In genomic region chr1:53048960-53049573, GRCh38 we compare ENCODE assay signal across 22 cellular contexts. TPM values are rescaled to one million over a fixed set of nuclear protein-coding genes. Genes with fewer than 3 reads are reported as not detected.
DNase-seq lines count a peak whose midpoint lies in the region; ATAC-seq and TF ChIP-seq lines count a peak whose summit lies in the region.
"Had no signal": no experiment of that assay in that cellular context is flagged by ENCODE, and none has a peak within 500 bp of the region (broad histone marks: within the 10 kb centered on the region; RNA-seq: fewer than 3 reads in every experiment).

No MANE protein-coding gene starts in this region.

- H3K9me3 ChIP-seq in ascending aorta (no peaks in the 10 kb centered on the region), left ventricle myocardium inferior (replicated peaks) (no peaks in the 10 kb centered on the region)
- no peaks in the 10 kb centered on the region for H3K9me3 ChIP-seq in effector memory CD4-positive, alpha-beta T cell (ENCODE audit: control insufficient read depth, low read length)
- H3K9me3 ChIP-seq: HAP-1, spleen had no signal

- H3K36me3 ChIP-seq in ascending aorta = peaks cover 6 to 26% of the 10 kb centered on the region in 2 donors
- peaks cover 38% of the 10 kb centered on the region for H3K36me3 ChIP-seq in left ventricle myocardium inferior
- H3K36me3 ChIP-seq in effector memory CD4-positive, alpha-beta T cell (ENCODE audit: control insufficient read depth, insufficient read depth, low read length) = peaks cover 27% of the 10 kb centered on the region
- H3K36me3 ChIP-seq: HAP-1 had no signal

- peak overlapping the region; percentile 23 to 63 for H3K27ac ChIP-seq in ascending aorta
- peak overlapping the region; percentile 68 for H3K27ac ChIP-seq in left ventricle myocardium inferior (replicated peaks)
- H3K27ac ChIP-seq in effector memory CD4-positive, alpha-beta T cell (ENCODE audit: insufficient read depth, low read length, poor library complexity, severe bottlenecking) = no peak overlapping the region
- H3K27ac ChIP-seq: parathyroid adenoma, spleen had no signal

- peak; percentile 50 for DNase-seq in NCI-H1694 treated with DMSO at 0.1 percent for 48 hours (lab: John Stamatoyannopoulos, UW)
- no peak for DNase-seq in ascending aorta (ENCODE audit: low spot score in 2 of 2)
- no peak for DNase-seq in left ventricle myocardium inferior
- no peak for DNase-seq in sciatic nerve (ENCODE audit: low spot score)
- DNase-seq in NK-92 treated with Interleukin-12 subunit alpha and Interleukin-12 subunit beta, amount 100 ng/mL, for 24 hours (lab: John Stamatoyannopoulos, UW) = no peak
- no peak for DNase-seq in effector memory CD4-positive, alpha-beta T cell
- no peak for DNase-seq in OCI-M1 (lab: John Stamatoyannopoulos, UW)
- DNase-seq: activated B cell treated with CpG ODN at 0.5 μM for 24 hours; activated CD8-positive, alpha-beta memory T cell treated with anti-CD3 and anti-CD28 coated beads, Interleukin-2, amount 10 ng/mL, durations not matched to agents 7 days and 5 days; activated naive CD4-positive, alpha-beta T cell; AML-193; DMS 273 treated with DMSO at 0.1 percent for 48 hours; effector CD4-positive, alpha-beta T cell; NCI-H187; spleen had no signal

- H3K9me3 Mint-ChIP-seq in activated T-helper 17 cell treated with anti-CD3 and anti-CD28 coated beads, Interleukin-2, amount 50 U/mL, for 72 hours = no peaks in the 10 kb centered on the region
- H3K9me3 Mint-ChIP-seq: activated B cell treated with CpG ODN at 0.5 μM for 24 hours; stimulated activated effector memory CD8-positive, alpha-beta T cell treated with anti-CD3 and anti-CD28 coated beads, Interleukin-12 subunit alpha, Interleukin-12 subunit beta, amount 100 ng/mL, for 72 hours; type B pancreatic cell had no signal

- H3K27me3 ChIP-seq in ascending aorta (no peaks in the 10 kb centered on the region), left ventricle myocardium inferior (ENCODE audit: low read depth) (no peaks in the 10 kb centered on the region)
- H3K27me3 ChIP-seq in effector memory CD4-positive, alpha-beta T cell (replicated peaks; ENCODE audit: control insufficient read depth, insufficient read depth, low read length, poor library complexity, severe bottlenecking) = no peaks in the 10 kb centered on the region
- H3K27me3 ChIP-seq: spleen had no signal

- peak; percentile 51 for ATAC-seq in sciatic nerve
- no peak for ATAC-seq in activated T-helper 17 cell treated with anti-CD3 and anti-CD28 coated beads, Interleukin-2, amount 50 U/mL, for 72 hours (replicated peaks)
- ATAC-seq: activated CD8-positive, alpha-beta memory T cell treated with anti-CD3 and anti-CD28 coated beads, Interleukin-2, amount 10 ng/mL, durations not matched to agents 7 days and 5 days; stimulated activated effector memory CD8-positive, alpha-beta T cell treated with anti-CD3 and anti-CD28 coated beads, Interleukin-12 subunit alpha, Interleukin-12 subunit beta, amount 100 ng/mL, for 72 hours had no signal

- peaks cover 63% of the 10 kb centered on the region for H3K36me3 Mint-ChIP-seq in activated T-helper 17 cell treated with anti-CD3 and anti-CD28 coated beads, Interleukin-2, amount 50 U/mL, for 72 hours (ENCODE audit: low read depth)

- TF ChIP-seq CTCF in ascending aorta (IDR thresholded peaks at IDR 0.05) = no peak
- no peak for TF ChIP-seq CTCF in left ventricle myocardium inferior (IDR thresholded peaks at IDR 0.05; ENCODE audit: borderline replicate concordance)

- no peaks in the 10 kb centered on the region for H3K4me1 Mint-ChIP-seq in activated T-helper 17 cell treated with anti-CD3 and anti-CD28 coated beads, Interleukin-2, amount 50 U/mL, for 72 hours
- H3K4me1 Mint-ChIP-seq: activated B cell treated with CpG ODN at 0.5 μM for 24 hours had no signal

- peaks cover 0 to 9% of the 10 kb centered on the region in 2 donors for H3K4me1 ChIP-seq in ascending aorta
- peaks cover 49% of the 10 kb centered on the region for H3K4me1 ChIP-seq in left ventricle myocardium inferior
- H3K4me1 ChIP-seq in effector memory CD4-positive, alpha-beta T cell (ENCODE audit: control insufficient read depth, insufficient read depth, low read length, poor library complexity, severe bottlenecking) = no peaks in the 10 kb centered on the region

- H3K4me3 ChIP-seq in ascending aorta (no peak overlapping the region), left ventricle myocardium inferior (no peak overlapping the region)
- H3K4me3 ChIP-seq in effector memory CD4-positive, alpha-beta T cell (ENCODE audit: insufficient read depth, low read depth, low read length, poor library complexity, severe bottlenecking) = no peak overlapping the region
- H3K4me3 ChIP-seq: HAP-1, spleen had no signal

- intact Hi-C loops in ascending aorta (cut with DNase I) (no loop called here), left ventricle myocardium inferior (cut with micrococcal nuclease) (no loop called here), sciatic nerve (cut with DNase I) (no loop called here)

- no peaks in the 10 kb centered on the region for H3K27me3 Mint-ChIP-seq in activated T-helper 17 cell treated with anti-CD3 and anti-CD28 coated beads, Interleukin-2, amount 50 U/mL, for 72 hours
- H3K27me3 Mint-ChIP-seq: activated B cell treated with CpG ODN at 0.5 μM for 24 hours; activated CD8-positive, alpha-beta memory T cell treated with anti-CD3 and anti-CD28 coated beads, Interleukin-2, amount 10 ng/mL, durations not matched to agents 7 days and 5 days; type B pancreatic cell had no signal

- H3K4me3 Mint-ChIP-seq in activated T-helper 17 cell treated with anti-CD3 and anti-CD28 coated beads, Interleukin-2, amount 50 U/mL, for 72 hours = no peak overlapping the region
- H3K4me3 Mint-ChIP-seq: activated B cell treated with CpG ODN at 0.5 μM for 24 hours; activated CD8-positive, alpha-beta memory T cell treated with anti-CD3 and anti-CD28 coated beads, Interleukin-2, amount 10 ng/mL, durations not matched to agents 7 days and 5 days; stimulated activated effector memory CD8-positive, alpha-beta T cell treated with anti-CD3 and anti-CD28 coated beads, Interleukin-12 subunit alpha, Interleukin-12 subunit beta, amount 100 ng/mL, for 72 hours; type B pancreatic cell had no signal

- no peak overlapping the region for H3K27ac Mint-ChIP-seq in activated T-helper 17 cell treated with anti-CD3 and anti-CD28 coated beads, Interleukin-2, amount 50 U/mL, for 72 hours
- H3K27ac Mint-ChIP-seq: activated B cell treated with CpG ODN at 0.5 μM for 24 hours; activated CD8-positive, alpha-beta memory T cell treated with anti-CD3 and anti-CD28 coated beads, Interleukin-2, amount 10 ng/mL, durations not matched to agents 7 days and 5 days; type B pancreatic cell had no signal

RNA-seq across cellular contexts. Expression of gene PODN, which starts 12.9 kb away (rescaled TPM):
- total RNA-seq in ascending aorta = 245 TPM
- 22.9 TPM for total RNA-seq in left ventricle myocardium inferior
- total RNA-seq in sciatic nerve = 222 TPM
- total RNA-seq in activated T-helper 17 cell treated with anti-CD3 and anti-CD28 coated beads, Interleukin-2, amount 50 U/mL, for 72 hours = not detected
- total RNA-seq: activated B cell treated with CpG ODN at 0.5 μM for 24 hours; activated CD8-positive, alpha-beta memory T cell treated with anti-CD3 and anti-CD28 coated beads, Interleukin-2, amount 10 ng/mL, durations not matched to agents 7 days and 5 days; HT1080; T-helper 1 cell treated with Interleukin-12 subunit alpha and Interleukin-12 subunit beta and Interleukin-4 antibody, amounts not matched to agents 30 ng/mL and 1 ng/mL, for 36 hours had no signal

Comparison
In these comparisons a context has a peak if more than half of its experiments do, and no peak if none do; other contexts are left out.
1. RNA of gene PODN, which starts 12.9 kb away (total RNA-seq): 245 TPM in ascending aorta (single experiment), 222 TPM in sciatic nerve (single experiment) and 22.9 TPM in left ventricle myocardium inferior (single experiment); not detected in activated T-helper 17 cell treated with anti-CD3 and anti-CD28 coated beads, Interleukin-2, amount 50 U/mL, for 72 hours; every median in the first group is over 10 times any median in the second.